ENCODE assay signal across 11 cellular contexts in the genomic region with DNA sequence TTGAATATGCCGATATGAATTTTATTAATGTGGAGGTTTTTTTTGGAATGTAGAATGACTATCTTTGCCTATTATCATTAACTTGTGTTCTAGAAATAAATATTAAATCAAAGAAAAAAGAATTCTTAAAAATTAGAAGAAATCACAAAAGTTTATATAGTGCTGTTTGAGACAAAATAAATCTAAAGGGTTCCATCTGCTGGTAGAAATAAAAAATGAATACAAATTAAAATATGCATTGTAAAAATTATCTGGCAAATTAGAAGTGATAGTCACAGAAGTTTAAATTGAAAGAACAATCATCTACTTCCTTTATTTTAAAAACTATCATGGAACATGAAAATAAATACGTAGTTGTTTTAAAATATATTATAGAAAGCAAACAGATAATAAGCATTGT. TPM values are rescaled to one million over a fixed set of nuclear protein-coding genes. Genes with fewer than 3 reads are reported as not detected.
DNase-seq lines count a peak whose midpoint lies in the region; ATAC-seq, FAIRE-seq and TF ChIP-seq lines count a peak whose summit lies in the region.
"Had no signal": no experiment of that assay in that cellular context is flagged by ENCODE, and none has a peak within 500 bp of the region (broad histone marks: within the 10 kb centered on the region; RNA-seq: fewer than 3 reads in every experiment).

No MANE protein-coding gene starts in this region.

- CTCF ChIA-PET in AG04450 (lab: Charles Lee) = interaction anchor here (1.1 to 1.3 kb wide), 2 partner anchors 31 to 785 kb away, joined by 3 read pairs; no protein-coding TSS in a partner anchor
- CTCF ChIA-PET in HEK293 (lab: Yijun Ruan, JAX) = interaction anchor here (0.6 kb wide), 1 partner anchor 29 kb away, joined by 4 read pairs; no protein-coding TSS in a partner anchor

- H3K4me1 ChIP-seq in HEK293 (ENCODE audit: control insufficient read depth, insufficient read depth, low read length) (no peaks in the 10 kb centered on the region), astrocyte (ENCODE audit: insufficient read depth, low read length) (no peaks in the 10 kb centered on the region), lower lobe of right lung (no peaks in the 10 kb centered on the region), Peyer's patch (peaks cover 0 to 3% (median 0%) of the 10 kb centered on the region in 4 donors)
- H3K4me1 ChIP-seq: testis had no signal

- ATAC-seq in lower lobe of right lung (no peak), HG02885 (IDR thresholded peaks at IDR 0.05; ENCODE audit: poor library complexity, unreplicated experiment) (no peak)
- ATAC-seq in activated CD4-positive, CD25-positive, alpha-beta regulatory T cell treated with anti-CD3 and anti-CD28 coated beads, Interleukin-2, amount 50 U/mL, for 24 hours = no peak

- FAIRE-seq in astrocyte (lab: Jason Lieb, UNC) = no peak

- H3K9ac ChIP-seq in astrocyte (ENCODE audit: low read length) = no peak overlapping the region

- H3K27me3 ChIP-seq in AG04450 (ENCODE audit: control insufficient read depth, insufficient read depth, low read length) = no peaks in the 10 kb centered on the region
- no peaks in the 10 kb centered on the region for H3K27me3 ChIP-seq in astrocyte (ENCODE audit: insufficient read depth, low read length)
- H3K27me3 ChIP-seq in lower lobe of right lung (ENCODE audit: low read depth) = no peaks in the 10 kb centered on the region
- H3K27me3 ChIP-seq in Peyer's patch = no peaks in the 10 kb centered on the region
- H3K27me3 ChIP-seq: testis had no signal

- intact Hi-C loops in lower lobe of right lung (cut with DNase I) = no loop called here

- H3K27ac ChIP-seq in AG04450 (ENCODE audit: low read depth, low read length) (no peak overlapping the region), HEK293 (ENCODE audit: extremely low read depth, low read depth, low read length) (no peak overlapping the region), astrocyte (ENCODE audit: low read depth, low read length) (no peak overlapping the region), lower lobe of right lung (no peak overlapping the region), Peyer's patch (no peak overlapping the region)
- H3K27ac ChIP-seq: testis had no signal

- H4K20me1 ChIP-seq in astrocyte (ENCODE audit: insufficient read depth, low read length) = no peaks in the 10 kb centered on the region

- H3K4me3 ChIP-seq in AG04450 (ENCODE audit: low read depth, low read length) (no peak overlapping the region), HEK293 (ENCODE audit: low read depth, low read length) (no peak overlapping the region), astrocyte (ENCODE audit: insufficient read depth, low read depth, low read length) (no peak overlapping the region), lower lobe of right lung (no peak overlapping the region), Peyer's patch (no peak overlapping the region)
- H3K4me3 ChIP-seq: testis had no signal

- H3K36me3 ChIP-seq in HEK293 (ENCODE audit: control insufficient read depth in 2 of 2, insufficient read depth in 1 of 2, low read length in 2 of 2) (no peaks in the 10 kb centered on the region), astrocyte (ENCODE audit: insufficient read depth, low read length) (no peaks in the 10 kb centered on the region), lower lobe of right lung (no peaks in the 10 kb centered on the region), Peyer's patch (no peaks in the 10 kb centered on the region)

- H3K27me3 Mint-ChIP-seq in astrocyte (ENCODE audit: low read depth, unreplicated experiment) = peaks cover 2% of the 10 kb centered on the region

- TF ChIP-seq POLR2A in Peyer's patch (IDR thresholded peaks at IDR 0.05) = no peak

- H2AFZ ChIP-seq in astrocyte (ENCODE audit: low read depth, low read length) = no peak overlapping the region

- 0 out of 2 replicates have a peak, but pooled peaks have one; percentile 5 for TF ChIP-seq CTCF in AG04450 (IDR thresholded peaks at IDR 0.05; ENCODE audit: low read depth, low read length)
- no peak for TF ChIP-seq CTCF in HEK293 (tag by site-specific recombination; IDR thresholded peaks at IDR 0.05)
- peak; percentile 13 for TF ChIP-seq CTCF in astrocyte (IDR thresholded peaks at IDR 0.05; ENCODE audit: insufficient read depth, low read depth, low read length)
- peak; percentile 24 for TF ChIP-seq CTCF in lower lobe of right lung (IDR thresholded peaks at IDR 0.05)
- TF ChIP-seq CTCF in Peyer's patch (IDR thresholded peaks at IDR 0.05) = peak in 2 of 6 experiments; percentile 18 to 32

- no peak overlapping the region for H3K4me2 ChIP-seq in astrocyte (ENCODE audit: low read length)

- DNase-seq in AG04450 (ENCODE audit: low read depth, low spot score) (no peak), astrocyte (ENCODE audit: low read depth) (no peak), lower lobe of right lung (no peak), SHP77 (lab: John Stamatoyannopoulos, UW) (no peak), Peyer's patch (no peak)
- DNase-seq: nephron progenitor cell, testis had no signal

- no peaks in the 10 kb centered on the region for H3K9me3 Mint-ChIP-seq in astrocyte (ENCODE audit: unreplicated experiment)
- H3K9me3 Mint-ChIP-seq: nephron progenitor cell; T-helper 1 cell treated with Interleukin-12 subunit alpha and Interleukin-12 subunit beta and Interleukin-4 antibody, amounts not matched to agents 30 μg/mL and 1 μg/mL, for 36 hours had no signal

- no peaks in the 10 kb centered on the region for H3K9me3 ChIP-seq in AG04450 (ENCODE audit: control insufficient read depth, insufficient read depth, low read length)
- H3K9me3 ChIP-seq in HEK293 (ENCODE audit: control insufficient read depth, insufficient read depth, low read depth, low read length) = no peaks in the 10 kb centered on the region
- H3K9me3 ChIP-seq in astrocyte (ENCODE audit: insufficient read depth, low read depth, low read length) = no peaks in the 10 kb centered on the region
- H3K9me3 ChIP-seq in lower lobe of right lung = no peaks in the 10 kb centered on the region
- H3K9me3 ChIP-seq in Peyer's patch = no peaks in the 10 kb centered on the region
- H3K9me3 ChIP-seq: testis had no signal

- H3K36me3 Mint-ChIP-seq in astrocyte (ENCODE audit: low read depth, unreplicated experiment) = no peaks in the 10 kb centered on the region

- POLR2A ChIA-PET in AG04450 (lab: Yijun Ruan, JAX) (no interaction called here), HEK293 (lab: Yijun Ruan, JAX) (no interaction called here)

- H3K27ac Mint-ChIP-seq in astrocyte (ENCODE audit: unreplicated experiment) = no peak overlapping the region
- H3K27ac Mint-ChIP-seq: nephron progenitor cell; T-helper 1 cell treated with Interleukin-12 subunit alpha and Interleukin-12 subunit beta and Interleukin-4 antibody, amounts not matched to agents 30 μg/mL and 1 μg/mL, for 36 hours had no signal

- peaks cover 9% of the 10 kb centered on the region for H3K4me1 Mint-ChIP-seq in astrocyte (ENCODE audit: low read depth, unreplicated experiment)
- H3K4me1 Mint-ChIP-seq: nephron progenitor cell had no signal

- H3K4me3 Mint-ChIP-seq in astrocyte (ENCODE audit: unreplicated experiment) = no peak overlapping the region
- H3K4me3 Mint-ChIP-seq: nephron progenitor cell; T-helper 1 cell treated with Interleukin-12 subunit alpha and Interleukin-12 subunit beta and Interleukin-4 antibody, amounts not matched to agents 30 μg/mL and 1 μg/mL, for 36 hours had no signal

- H3K79me2 ChIP-seq in astrocyte (ENCODE audit: insufficient read depth, low read length) = no peaks in the 10 kb centered on the region

TF ChIP-seq in HEK293, 187 proteins besides CTCF, POLR2A, EP300 and RAD21:
- TF ChIP-seq SP7 (tag by site-specific recombination; IDR thresholded peaks at IDR 0.05) (no peak), ZNF654 (tag by site-specific recombination; IDR thresholded peaks at IDR 0.05; ENCODE audit: low read depth) (0 out of 2 replicates have a peak, but pooled peaks have one; percentile 11)

RNA-seq across cellular contexts. Expression of a gene that starts 22.7 kb away (rescaled TPM):
- 2.6 and 3.0 TPM in 2 replicates for polyA plus RNA-seq in AG04450 (2011; rRNA removed)
- polyA minus RNA-seq in AG04450 (2011; rRNA and poly(A)+ RNA removed) = 55.8 and 68.6 TPM in 2 replicates
- total RNA-seq in astrocyte = 19.7 and 21.4 TPM in 2 replicates
- 66.4 TPM for total RNA-seq in lower lobe of right lung
- 100 to 1,000 TPM in 1 of 4 donors, 10 to 100 TPM in 3; 19.6 to 135 (median 57.2) TPM for total RNA-seq in Peyer's patch
